Comparison of ENCODE assay signal across 12 cellular contexts in the genomic region with DNA sequence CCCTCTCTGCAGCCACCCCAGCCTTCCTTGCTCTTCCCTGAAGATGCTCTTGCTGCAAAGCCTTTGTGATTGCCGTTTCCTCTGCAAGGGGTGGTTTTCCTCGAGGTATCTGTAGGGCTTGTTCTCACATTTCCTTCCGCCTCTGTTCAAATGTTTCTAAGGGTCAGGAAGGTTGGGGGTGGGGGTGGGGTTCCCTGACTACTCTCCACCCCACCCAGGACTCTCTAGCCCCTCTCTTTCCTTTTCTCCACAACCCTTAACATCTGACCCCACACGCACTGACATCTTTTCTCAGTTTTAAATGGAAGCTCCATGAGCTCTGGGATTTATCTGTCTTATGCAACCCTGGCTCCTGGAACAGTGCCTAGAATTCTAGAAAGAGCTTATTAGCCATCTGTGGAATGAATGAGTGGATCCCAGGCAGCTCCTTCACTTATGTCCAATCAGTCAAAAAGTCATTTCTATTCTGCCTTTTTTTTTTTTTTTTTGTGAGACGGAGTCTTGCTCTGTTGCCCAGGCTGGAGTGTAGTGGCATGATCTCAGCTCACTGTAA. TPM values are rescaled to one million over a fixed set of nuclear protein-coding genes. Genes with fewer than 3 reads are reported as not detected.
DNase-seq lines count a peak whose midpoint lies in the region; ATAC-seq and TF ChIP-seq lines count a peak whose summit lies in the region.
"Had no signal": no experiment of that assay in that cellular context is flagged by ENCODE, and none has a peak within 500 bp of the region (broad histone marks: within the 10 kb centered on the region; RNA-seq: fewer than 3 reads in every experiment).

No MANE protein-coding gene starts in this region.

- H3K27ac Mint-ChIP-seq in brain = peak overlapping the region in 4 of 5 experiments; percentile 18 to 87 (median 47)
- no peak overlapping the region for H3K27ac Mint-ChIP-seq in activated T-helper 1 cell treated with anti-CD3 and anti-CD28 coated beads, Interleukin-12 subunit alpha, Interleukin-12 subunit beta, Interleukin-2, Interleukin-4 antibody, amounts not matched to agents 30 ng/mL and 10 ng/mL and 1 ng/mL, durations not matched to agents 14 hours and 24 hours and 36 hours
- H3K27ac Mint-ChIP-seq: activated CD4-positive, alpha-beta T cell treated with anti-CD3 and anti-CD28 coated beads, Interleukin-2, amount 10 ng/mL, durations not matched to agents 7 days and 5 days had no signal

- H3K9me3 ChIP-seq in thyroid gland = no peaks in the 10 kb centered on the region

- TF ChIP-seq POLR2A in thyroid gland (IDR thresholded peaks at IDR 0.05) = no peak

- no peak for ATAC-seq in GM19452 (IDR thresholded peaks at IDR 0.05; ENCODE audit: unreplicated experiment)

- TF ChIP-seq CTCF in brain (conservative IDR thresholded peaks at IDR 0.05) = no peak
- TF ChIP-seq CTCF in thyroid gland (IDR thresholded peaks at IDR 0.05) = no peak

- no peaks in the 10 kb centered on the region for H3K4me1 ChIP-seq in thyroid gland

- peaks cover 12 to 18% (median 14%) of the 10 kb centered on the region in 5 experiments for H3K9me3 Mint-ChIP-seq in brain
- peaks cover 15% of the 10 kb centered on the region for H3K9me3 Mint-ChIP-seq in activated T-helper 1 cell treated with anti-CD3 and anti-CD28 coated beads, Interleukin-12 subunit alpha, Interleukin-12 subunit beta, Interleukin-2, Interleukin-4 antibody, amounts not matched to agents 30 ng/mL and 10 ng/mL and 1 ng/mL, durations not matched to agents 14 hours and 24 hours and 36 hours

- no peaks in the 10 kb centered on the region for H3K27me3 ChIP-seq in thyroid gland

- H3K4me3 Mint-ChIP-seq in brain = no peak overlapping the region
- no peak overlapping the region for H3K4me3 Mint-ChIP-seq in activated T-helper 1 cell treated with anti-CD3 and anti-CD28 coated beads, Interleukin-12 subunit alpha, Interleukin-12 subunit beta, Interleukin-2, Interleukin-4 antibody, amounts not matched to agents 30 ng/mL and 10 ng/mL and 1 ng/mL, durations not matched to agents 14 hours and 24 hours and 36 hours
- H3K4me3 Mint-ChIP-seq: activated CD4-positive, alpha-beta T cell treated with anti-CD3 and anti-CD28 coated beads, Interleukin-2, amount 10 ng/mL, durations not matched to agents 7 days and 5 days had no signal

- no peak overlapping the region for H3K4me3 ChIP-seq in thyroid gland (replicated peaks in 1 of 3)

- no peaks in the 10 kb centered on the region for H3K36me3 ChIP-seq in thyroid gland

- peak; percentile 6 for DNase-seq in DMS79 treated with DMSO at 0.1 percent for 48 hours (lab: John Stamatoyannopoulos, UW)
- DNase-seq in DMS79 (lab: John Stamatoyannopoulos, UW) = no peak
- peak; percentile 3 for DNase-seq in iPS-NIHi7 (ENCODE audit: extremely low spot score)
- DNase-seq in thyroid gland = peak; percentile 4 to 11
- no peak for DNase-seq in activated T-helper 1 cell treated with anti-CD3 and anti-CD28 coated beads, Interleukin-12 subunit alpha, Interleukin-12 subunit beta, Interleukin-2, Interleukin-4 antibody, amounts not matched to agents 30 ng/mL and 10 ng/mL and 1 ng/mL, durations not matched to agents 14 hours and 24 hours and 36 hours (ENCODE audit: low spot score)
- no peak for DNase-seq in DMS153 (lab: John Stamatoyannopoulos, UW)
- DNase-seq: activated CD4-positive, alpha-beta T cell treated with anti-CD3 and anti-CD28 coated beads, Interleukin-2, amount 10 ng/mL, durations not matched to agents 7 days and 5 days; OCI-M1; stimulated activated CD4-positive, alpha-beta T cell treated with anti-CD3 and anti-CD28 coated beads, Interleukin-4, amount 100 ng/mL, for 4 hours had no signal

- 33 to 38% methylated on average over 5 of the region's 5 CpGs for WGBS in thyroid gland, 2 donors

- peaks cover 1% of the 10 kb centered on the region for H3K36me3 Mint-ChIP-seq in brain
- no peaks in the 10 kb centered on the region for H3K36me3 Mint-ChIP-seq in activated T-helper 1 cell treated with anti-CD3 and anti-CD28 coated beads, Interleukin-12 subunit alpha, Interleukin-12 subunit beta, Interleukin-2, Interleukin-4 antibody, amounts not matched to agents 30 ng/mL and 10 ng/mL and 1 ng/mL, durations not matched to agents 14 hours and 24 hours and 36 hours (ENCODE audit: low read depth)

- no peak overlapping the region for H3K27ac ChIP-seq in thyroid gland
- H3K27ac ChIP-seq: 22Rv1 had no signal

- peaks cover 10% of the 10 kb centered on the region for H3K4me1 Mint-ChIP-seq in brain
- H3K4me1 Mint-ChIP-seq in activated T-helper 1 cell treated with anti-CD3 and anti-CD28 coated beads, Interleukin-12 subunit alpha, Interleukin-12 subunit beta, Interleukin-2, Interleukin-4 antibody, amounts not matched to agents 30 ng/mL and 10 ng/mL and 1 ng/mL, durations not matched to agents 14 hours and 24 hours and 36 hours (ENCODE audit: low read depth) = no peaks in the 10 kb centered on the region

- intact Hi-C loops in thyroid gland (cut with DNase I) = no loop called here
- intact Hi-C loops in activated T-helper 1 cell treated with anti-CD3 and anti-CD28 coated beads, Interleukin-12 subunit alpha, Interleukin-12 subunit beta, Interleukin-2, Interleukin-4 antibody, amounts not matched to agents 30 ng/mL and 10 ng/mL and 1 ng/mL, durations not matched to agents 14 hours and 24 hours and 36 hours (cut with micrococcal nuclease) = no loop called here

- peaks cover 8% of the 10 kb centered on the region for H3K27me3 Mint-ChIP-seq in brain
- H3K27me3 Mint-ChIP-seq in activated T-helper 1 cell treated with anti-CD3 and anti-CD28 coated beads, Interleukin-12 subunit alpha, Interleukin-12 subunit beta, Interleukin-2, Interleukin-4 antibody, amounts not matched to agents 30 ng/mL and 10 ng/mL and 1 ng/mL, durations not matched to agents 14 hours and 24 hours and 36 hours (ENCODE audit: insufficient read depth) = peaks cover 16% of the 10 kb centered on the region

RNA-seq across cellular contexts. Expression of a gene that starts 27.3 kb away (rescaled TPM):
- 61.4 TPM for polyA plus RNA-seq in brain (ENCODE audit: insufficient read depth, low read depth, low replicate concordance)
- 10 to 100 TPM; 20.7 to 44.1 (median 26.7) TPM for total RNA-seq in thyroid gland
- 13.8 and 14.6 TPM in 2 replicates for total RNA-seq in activated T-helper 1 cell treated with anti-CD3 and anti-CD28 coated beads, Interleukin-12 subunit alpha, Interleukin-12 subunit beta, Interleukin-2, Interleukin-4 antibody, amounts not matched to agents 30 ng/mL and 10 ng/mL and 1 ng/mL, durations not matched to agents 14 hours and 24 hours and 36 hours

RNA-seq across cellular contexts. Expression of a gene that starts 47.2 kb away (rescaled TPM):
- 24.2 TPM for polyA plus RNA-seq in brain (ENCODE audit: insufficient read depth, low read depth, low replicate concordance)
- 1 to 10 TPM; 6.0 to 9.9 (median 6.9) TPM for total RNA-seq in thyroid gland
- total RNA-seq in activated T-helper 1 cell treated with anti-CD3 and anti-CD28 coated beads, Interleukin-12 subunit alpha, Interleukin-12 subunit beta, Interleukin-2, Interleukin-4 antibody, amounts not matched to agents 30 ng/mL and 10 ng/mL and 1 ng/mL, durations not matched to agents 14 hours and 24 hours and 36 hours = 4.1 and 4.5 TPM in 2 replicates

Comparison
In these comparisons a context has a peak if more than half of its experiments do, and no peak if none do; other contexts are left out.
1. DNase-seq: peak in DMS79 treated with DMSO at 0.1 percent for 48 hours (single experiment), iPS-NIHi7 (single experiment) and thyroid gland (2 of 2); none in DMS79 (single experiment), activated T-helper 1 cell treated with anti-CD3 and anti-CD28 coated beads, Interleukin-12 subunit alpha, Interleukin-12 subunit beta, Interleukin-2, Interleukin-4 antibody, amounts not matched to agents 30 ng/mL and 10 ng/mL and 1 ng/mL, durations not matched to agents 14 hours and 24 hours and 36 hours (single experiment) and DMS153 (single experiment).